Comparison of ENCODE assay signal across 1 cellular context in genomic region chr11:83193315-83194283, GRCh38.
TF ChIP-seq lines count a peak whose summit lies in the region.

TSS of gene ANKRD42 (plus strand) at chr11:83193712. CDS start at chr11:83194671, 959 bp downstream.

TF ChIP-seq in K562, 482 proteins besides CTCF, POLR2A, EP300 and RAD21 (continued from another document and continues in another):
- TF ChIP-seq TFE3 (CRISPR knock-in tag; IDR thresholded peaks at IDR 0.05) (no peak), ELF4 (CRISPR knock-in tag; IDR thresholded peaks at IDR 0.05) (peak; percentile 79; the same call in 1 of the 2 replicates), SIN3B (IDR thresholded peaks at IDR 0.05; ENCODE audit: low read depth) (peak; percentile 81), UBTF (IDR thresholded peaks at IDR 0.05; ENCODE audit: borderline replicate concordance in 1 of 2, low read depth in 2 of 2, low read length in 2 of 2) (peak in 1 of 2 experiments; percentile 68; a peak in 1 of 4 replicates), ZNF75A (CRISPR knock-in tag; IDR thresholded peaks at IDR 0.05) (peak; percentile 56; the same call in 1 of the 2 replicates), FIP1L1 (IDR thresholded peaks at IDR 0.05; ENCODE audit: low read depth, low read length, poor library complexity, severe bottlenecking) (no peak), CUX1 (CRISPR knock-in tag; IDR thresholded peaks at IDR 0.05) (no peak), FOXJ3 (CRISPR knock-in tag; IDR thresholded peaks at IDR 0.05) (peak; percentile 66; the same call in 1 of the 2 replicates), NFIC (IDR thresholded peaks at IDR 0.05) (no peak), NR1H2 (CRISPR knock-in tag; IDR thresholded peaks at IDR 0.05) (no peak), CBFB (CRISPR knock-in tag; IDR thresholded peaks at IDR 0.05) (no peak; the same call in 1 of the 2 replicates), CBX8 (IDR thresholded peaks at IDR 0.05; ENCODE audit: borderline replicate concordance, extremely low read depth, low read depth, low read length, poor library complexity, severe bottlenecking) (no peak), ZBTB2 (IDR thresholded peaks at IDR 0.05) (peak; percentile 91), SMAD4 (CRISPR knock-in tag; conservative IDR thresholded peaks at IDR 0.05) (peak; percentile 40; the same call in 1 of the 2 replicates), FOXO4 (CRISPR knock-in tag; IDR thresholded peaks at IDR 0.05) (no peak), CEBPZ (IDR thresholded peaks at IDR 0.05; ENCODE audit: borderline replicate concordance, low read depth, low read length) (no peak), HNRNPUL1 (IDR thresholded peaks at IDR 0.05; ENCODE audit: low read length) (no peak), ZNF407 (IDR thresholded peaks at IDR 0.05; ENCODE audit: low read depth) (peak; percentile 56), HMGN3 (IDR thresholded peaks at IDR 0.05; ENCODE audit: borderline replicate concordance, extremely low read depth, insufficient read length, low read depth, low read length) (no peak), ZNF277 (CRISPR knock-in tag; IDR thresholded peaks at IDR 0.05; ENCODE audit: borderline replicate concordance) (no peak), MAX (CRISPR knock-in tag; IDR thresholded peaks at IDR 0.05) (peak; percentile 74)
